In genomic region chr9:122346478-122347347, GRCh38 we compare ENCODE assay signal across 7 cellular contexts. TPM values are rescaled to one million over a fixed set of nuclear protein-coding genes. Genes with fewer than 3 reads are reported as not detected.
A peak's percentile ranks its signal among the peaks of the same experiment; 100 is the strongest.
DNase-seq lines count a peak whose midpoint lies in the region; ATAC-seq and TF ChIP-seq lines count a peak whose summit lies in the region.

No MANE protein-coding gene starts in this region.

- no peaks in the 10 kb centered on the region for H3K79me2 ChIP-seq in mesendoderm (ENCODE audit: control insufficient read depth, insufficient read depth, low read length)

- peak overlapping the region; percentile 79 for H3K27ac Mint-ChIP-seq in type B pancreatic cell

- H3K27ac ChIP-seq in Peyer's patch: peak overlapping the region in 3 of 4 donors; percentile 33 to 48 (median 46)
- no peak overlapping the region for H3K27ac ChIP-seq in duodenal mucosa (ENCODE audit: low read depth, low read length)
- no peak overlapping the region for H3K27ac ChIP-seq in mesendoderm (ENCODE audit: low read depth, low read length)

- no peaks in the 10 kb centered on the region for H3K36me3 Mint-ChIP-seq in type B pancreatic cell

- no peak overlapping the region for H3K23ac ChIP-seq in mesendoderm (ENCODE audit: low read length)

- H3K4me1 Mint-ChIP-seq in type B pancreatic cell (ENCODE audit: unreplicated experiment): peaks cover 23% of the 10 kb centered on the region

- H2BK5ac ChIP-seq in mesendoderm (ENCODE audit: low read length): no peak overlapping the region

- no peak overlapping the region for H4K5ac ChIP-seq in mesendoderm (ENCODE audit: low read length)

- H3K4me1 ChIP-seq in Peyer's patch (peaks cover 0 to 9% (median 5%) of the 10 kb centered on the region in 4 donors), duodenal mucosa (ENCODE audit: control insufficient read depth in 1 of 2, insufficient read depth in 2 of 2, low read length in 2 of 2) (peaks cover 15 to 22% of the 10 kb centered on the region in 2 donors), mesendoderm (ENCODE audit: control insufficient read depth, low read depth, low read length) (no peaks in the 10 kb centered on the region)

- H3K79me1 ChIP-seq in mesendoderm (ENCODE audit: low read length): no peaks in the 10 kb centered on the region

- peak overlapping the region; percentile 92 for H3K56ac ChIP-seq in mesendoderm (ENCODE audit: low read length)

- H2AK5ac ChIP-seq in mesendoderm (ENCODE audit: low read length): no peak overlapping the region

- TF ChIP-seq CTCF in Peyer's patch (IDR thresholded peaks at IDR 0.05) (peak in 2 of 6 experiments; percentile 10 to 12), type B pancreatic cell (conservative IDR thresholded peaks at IDR 0.05) (no peak)

- H3K9ac ChIP-seq in duodenal mucosa (ENCODE audit: low read depth in 1 of 2, low read length in 2 of 2) (peak overlapping the region; percentile 51 to 54), mesendoderm (ENCODE audit: low read length) (peak overlapping the region; percentile 69)

- no peaks in the 10 kb centered on the region for H3K27me3 ChIP-seq in Peyer's patch
- H3K27me3 ChIP-seq in duodenal mucosa (ENCODE audit: control insufficient read depth in 1 of 2, insufficient read depth in 2 of 2, low read length in 2 of 2): no peaks in the 10 kb centered on the region
- H3K27me3 ChIP-seq in mesendoderm (ENCODE audit: insufficient read depth, low read length, poor library complexity): no peaks in the 10 kb centered on the region

- no peak overlapping the region for H2BK15ac ChIP-seq in mesendoderm (replicated peaks; ENCODE audit: low read depth)

- peak; percentile 40 for ATAC-seq in GM18867 (IDR thresholded peaks at IDR 0.05; ENCODE audit: unreplicated experiment)

- no peak overlapping the region for H3K4ac ChIP-seq in mesendoderm (ENCODE audit: low read depth, low read length)

- H3K4me3 ChIP-seq in Peyer's patch (peak overlapping the region; percentile 41 to 65 (median 55)), duodenal mucosa (ENCODE audit: low read depth in 1 of 2, low read length in 2 of 2) (peak overlapping the region; percentile 63 to 69), mesendoderm (ENCODE audit: low read length) (peak overlapping the region; percentile 33)

- no peaks in the 10 kb centered on the region for H3K36me3 ChIP-seq in Peyer's patch
- H3K36me3 ChIP-seq in duodenal mucosa (ENCODE audit: control insufficient read depth in 1 of 2, insufficient read depth in 2 of 2, low read length in 2 of 2): no peaks in the 10 kb centered on the region
- no peaks in the 10 kb centered on the region for H3K36me3 ChIP-seq in mesendoderm (ENCODE audit: control insufficient read depth, insufficient read depth, low read length)

- no peak overlapping the region for H2BK120ac ChIP-seq in mesendoderm (ENCODE audit: low read depth, low read length)

- DNase-seq in Peyer's patch (peak in 2 of 3 donors; percentile 55 to 61), mesendoderm (peak; percentile 53), type B pancreatic cell (ENCODE audit: extremely low spot score, unreplicated experiment) (no peak), SIG-M5 (lab: John Stamatoyannopoulos, UW) (no peak), H4 (ENCODE audit: low spot score) (no peak)

- H4K8ac ChIP-seq in mesendoderm (ENCODE audit: low read depth, low read length): no peak overlapping the region

- peaks cover 57% of the 10 kb centered on the region for H3K27me3 Mint-ChIP-seq in type B pancreatic cell

- no peaks in the 10 kb centered on the region for H3K9me3 ChIP-seq in Peyer's patch
- H3K9me3 ChIP-seq in duodenal mucosa (ENCODE audit: control insufficient read depth in 1 of 2, low read length in 2 of 2): no peaks in the 10 kb centered on the region

- peak overlapping the region; percentile 91 for H3K4me3 Mint-ChIP-seq in type B pancreatic cell

- H3K4me2 ChIP-seq in mesendoderm (ENCODE audit: low read length): peak overlapping the region; percentile 99

- H3K18ac ChIP-seq in mesendoderm (ENCODE audit: low read length): peak overlapping the region; percentile 11

- no peak for TF ChIP-seq POLR2A in Peyer's patch (IDR thresholded peaks at IDR 0.05)

- H3K9me3 Mint-ChIP-seq in type B pancreatic cell: no peaks in the 10 kb centered on the region

- WGBS in mesendoderm (ENCODE audit: extremely low coverage, insufficient coverage, low lambda C conversion rate): no CpG with 5 or more reads among the region's 90 CpGs

RNA-seq across cellular contexts. Expression of gene PTGS1, which starts 24.1 kb away (rescaled TPM):
- total RNA-seq in Peyer's patch (10 to 100 TPM in 3 of 4 donors, 1 to 10 TPM in 1; 6.4 to 17.3 (median 13.8) TPM), type B pancreatic cell (ENCODE audit: low replicate concordance) (1.1 and 1.7 TPM in 2 replicates)
- polyA plus RNA-seq in mesendoderm (2013, experiment 1 of 2): 0.07 TPM
- 0.10 TPM for polyA plus RNA-seq in mesendoderm (2013, experiment 2 of 2)
- 0.37 and 0.74 TPM in 2 replicates for total RNA-seq in H4 (2014; rRNA removed; shearing (Covaris generic))

Comparison
In these comparisons a context has a peak if more than half of its experiments do, and no peak if none do; other contexts are left out.
1. DNase-seq: peak in Peyer's patch (2 of 3) and mesendoderm (single experiment); none in type B pancreatic cell (single experiment), SIG-M5 (single experiment) and H4 (single experiment).
2. H3K27ac ChIP-seq: peak in Peyer's patch (3 of 4); none in duodenal mucosa (single experiment) and mesendoderm (single experiment).
3. Peak in every context shown above with its lines, with median percentiles within 50 percentile points of each other: H3K4me3 ChIP-seq.